Comparison of ENCODE assay signal across 14 cellular contexts in the genomic region with DNA sequence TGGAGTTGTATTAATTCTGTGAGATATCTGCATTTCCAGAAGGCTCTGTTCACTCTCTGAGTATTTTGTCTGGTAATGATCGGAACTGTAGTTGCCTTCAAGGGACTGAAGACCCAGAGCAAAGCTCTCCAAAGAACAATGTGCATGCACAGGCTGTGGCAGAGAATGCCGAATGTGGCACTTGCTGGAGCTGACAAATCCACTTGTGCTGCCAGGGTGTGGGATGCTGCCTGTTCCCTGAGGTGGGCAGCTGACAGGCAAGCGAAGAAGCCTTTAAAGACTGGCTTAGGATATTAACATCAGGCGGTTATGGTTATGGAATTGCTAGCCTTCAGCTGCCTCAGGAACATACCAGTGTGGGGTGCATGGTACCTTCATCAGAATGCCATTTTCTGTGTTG.
"Had no signal": no experiment of that assay in that cellular context is flagged by ENCODE, and none has a peak within 500 bp of the region (broad histone marks: within the 10 kb centered on the region; RNA-seq: fewer than 3 reads in every experiment).

No MANE protein-coding gene starts in this region.

- H3K4me1 ChIP-seq: adrenal gland, lower lobe of right lung, sigmoid colon, stomach had no signal

- FAIRE-seq: endometrium had no signal

- H3K9me3 ChIP-seq: adrenal gland, lower lobe of right lung, sigmoid colon, stomach, thoracic aorta had no signal

- H3K27ac ChIP-seq: adrenal gland, cardiac muscle cell, lower lobe of right lung, sigmoid colon, stomach, thoracic aorta had no signal

- DNase-seq: activated CD4-positive, alpha-beta T cell treated with anti-CD3 and anti-CD28 coated beads for 1 hour; activated CD4-positive, alpha-beta T cell treated with anti-CD3 and anti-CD28 coated beads, Interleukin-2, amount 50 U/mL, for 48 hours; activated naive CD4-positive, alpha-beta T cell treated with anti-CD3 and anti-CD28 coated beads, Interleukin-2, amount 50 U/mL, for 16 hours; activated T-cell treated with anti-CD3 and anti-CD28 coated beads, Interleukin-2, amount 50 U/mL, for 24 hours; adrenal gland; lower lobe of right lung; sigmoid colon; stimulated activated CD4-positive, alpha-beta T cell treated with anti-CD3 and anti-CD28 coated beads, Interleukin-2, amount 100 ng/mL, for 24 hours; stomach; T-cell; T-helper 9 cell had no signal

- ATAC-seq: lower lobe of right lung, T-cell had no signal

- H3K36me3 ChIP-seq: adrenal gland, cardiac muscle cell, lower lobe of right lung, sigmoid colon, stomach, thoracic aorta had no signal

- H3K4me3 ChIP-seq: adrenal gland, cardiac muscle cell, lower lobe of right lung, sigmoid colon, stomach, thoracic aorta had no signal
